Comparison of ENCODE assay signal across 11 cellular contexts in genomic region chr1:39130297-39130696, GRCh38.
DNase-seq lines count a peak whose midpoint lies in the region; ATAC-seq, FAIRE-seq and TF ChIP-seq lines count a peak whose summit lies in the region.
"Had no signal": no experiment of that assay in that cellular context is flagged by ENCODE, and none has a peak within 500 bp of the region (broad histone marks: within the 10 kb centered on the region; RNA-seq: fewer than 3 reads in every experiment).

No MANE protein-coding gene starts in this region.

- 71 to 78% (median 78%) methylated on average over 1 of the region's 1 CpG for WGBS in small intestine, 3 donors

- H3K27me3 Mint-ChIP-seq in activated CD4-positive, alpha-beta memory T cell treated with anti-CD3 and anti-CD28 coated beads for 36 hours, result no peaks in the 10 kb centered on the region

- no peak overlapping the region for H3K27ac Mint-ChIP-seq in activated CD4-positive, alpha-beta memory T cell treated with anti-CD3 and anti-CD28 coated beads for 36 hours

- peak; percentile 72 for DNase-seq in GM03348 (ENCODE audit: low spot score)
- peak; percentile 57 for DNase-seq in SW480 (ENCODE audit: low spot score)
- DNase-seq in fibroblast of the aortic adventitia (ENCODE audit: low read depth), result peak; percentile 89
- peak; percentile 76 for DNase-seq in skeletal muscle cell (ENCODE audit: low read depth)
- no peak for DNase-seq in activated CD4-positive, alpha-beta memory T cell treated with anti-CD3 and anti-CD28 coated beads for 36 hours
- DNase-seq in small intestine, result no peak
- DNase-seq: cortex of kidney; DMS79; stimulated activated CD4-positive, alpha-beta T cell treated with anti-CD3 and anti-CD28 coated beads, Interleukin-4, amount 100 ng/mL, for 24 hours had no signal

- CTCF ChIA-PET in activated CD4-positive, alpha-beta memory T cell treated with anti-CD3 and anti-CD28 coated beads for 36 hours (lab: Charles Lee), result no interaction called here

- peaks cover 6 to 27% of the 10 kb centered on the region in 2 donors for H3K4me1 ChIP-seq in small intestine (ENCODE audit: control insufficient read depth in 2 of 2, insufficient read depth in 1 of 2, low read depth in 1 of 2, low read length in 1 of 2)

- no peaks in the 10 kb centered on the region for H3K27me3 ChIP-seq in small intestine (ENCODE audit: control insufficient read depth in 2 of 2, insufficient read depth in 2 of 2, low read length in 2 of 2)

- ATAC-seq in GM21619 (IDR thresholded peaks at IDR 0.05; ENCODE audit: unreplicated experiment) (no peak), HG03342 (IDR thresholded peaks at IDR 0.05; ENCODE audit: unreplicated experiment) (no peak)

- H3K36me3 ChIP-seq in small intestine (ENCODE audit: control insufficient read depth in 2 of 2, insufficient read depth in 2 of 2, low read length in 2 of 2), result no peaks in the 10 kb centered on the region

- no peaks in the 10 kb centered on the region for H3K36me3 Mint-ChIP-seq in activated CD4-positive, alpha-beta memory T cell treated with anti-CD3 and anti-CD28 coated beads for 36 hours

- POLR2A ChIA-PET in activated CD4-positive, alpha-beta memory T cell treated with anti-CD3 and anti-CD28 coated beads for 36 hours (lab: Charles Lee), result no interaction called here

- H3K9me3 ChIP-seq in small intestine (ENCODE audit: control insufficient read depth, low read depth), result no peaks in the 10 kb centered on the region

- no peak overlapping the region for H3K4me3 Mint-ChIP-seq in activated CD4-positive, alpha-beta memory T cell treated with anti-CD3 and anti-CD28 coated beads for 36 hours

- H3K9me3 Mint-ChIP-seq in activated CD4-positive, alpha-beta memory T cell treated with anti-CD3 and anti-CD28 coated beads for 36 hours, result no peaks in the 10 kb centered on the region

- H3K4me3 ChIP-seq in fibroblast of the aortic adventitia (ENCODE audit: low read depth, low read length), result no peak overlapping the region
- H3K4me3 ChIP-seq in skeletal muscle cell (ENCODE audit: low read depth, low read length), result no peak overlapping the region
- no peak overlapping the region for H3K4me3 ChIP-seq in small intestine (ENCODE audit: low read depth in 1 of 2, low read length in 2 of 2)

- no peak overlapping the region for H3K27ac ChIP-seq in small intestine (ENCODE audit: low read depth in 1 of 2, low read length in 1 of 2)

- TF ChIP-seq CTCF in fibroblast of the aortic adventitia (IDR thresholded peaks at IDR 0.05; ENCODE audit: insufficient read depth, low read length), result no peak

- peaks cover 5% of the 10 kb centered on the region for H3K4me1 Mint-ChIP-seq in activated CD4-positive, alpha-beta memory T cell treated with anti-CD3 and anti-CD28 coated beads for 36 hours (ENCODE audit: low read depth)

- intact Hi-C loops in activated CD4-positive, alpha-beta memory T cell treated with anti-CD3 and anti-CD28 coated beads for 36 hours (cut with micrococcal nuclease), result no loop called here

- FAIRE-seq in small intestine (lab: Jason Lieb, UNC), result no peak

Comparison
In these comparisons a context has a peak if more than half of its experiments do, and no peak if none do; other contexts are left out.
1. DNase-seq: peak in GM03348 (single experiment), SW480 (single experiment), fibroblast of the aortic adventitia (single experiment) and skeletal muscle cell (single experiment); none in activated CD4-positive, alpha-beta memory T cell treated with anti-CD3 and anti-CD28 coated beads for 36 hours (single experiment) and small intestine (single experiment).